In genomic region chr3:33392703-33393125, GRCh38 we compare ENCODE assay signal across 11 cellular contexts. TPM values are rescaled to one million over a fixed set of nuclear protein-coding genes. Genes with fewer than 3 reads are reported as not detected.
DNase-seq lines count a peak whose midpoint lies in the region; ATAC-seq and TF ChIP-seq lines count a peak whose summit lies in the region.
"Had no signal": no experiment of that assay in that cellular context is flagged by ENCODE, and none has a peak within 500 bp of the region (broad histone marks: within the 10 kb centered on the region; RNA-seq: fewer than 3 reads in every experiment).

No MANE protein-coding gene starts in this region.

- CTCF ChIA-PET in activated CD4-positive, alpha-beta memory T cell treated with anti-CD3 and anti-CD28 coated beads for 36 hours (lab: Charles Lee) = no interaction called here
- CTCF ChIA-PET in activated CD4-positive, alpha-beta memory T cell treated with anti-CD3 and anti-CD28 coated beads, Interleukin-2, amount 10 ng/mL, durations not matched to agents 7 days and 5 days (lab: Charles Lee) = no interaction called here
- CTCF ChIA-PET in RWPE1 (lab: Yijun Ruan, JAX) = no interaction called here

- no peak for DNase-seq in activated CD4-positive, alpha-beta memory T cell treated with anti-CD3 and anti-CD28 coated beads for 36 hours
- DNase-seq in activated CD4-positive, alpha-beta memory T cell treated with anti-CD3 and anti-CD28 coated beads, Interleukin-2, amount 10 ng/mL, durations not matched to agents 7 days and 5 days = no peak
- DNase-seq in RWPE1 (ENCODE audit: low spot score) (peak; percentile 84), smooth muscle cell (lab: John Stamatoyannopoulos, UW; ENCODE audit: unreplicated experiment) (no peak), germinal center (ENCODE audit: low spot score) (no peak)
- DNase-seq in activated naive CD4-positive, alpha-beta T cell treated with anti-CD3 and anti-CD28 coated beads, Interleukin-2, amount 50 U/mL, for 16 hours = no peak
- DNase-seq: islet precursor cell, NCI-H146 had no signal

- intact Hi-C loops in activated CD4-positive, alpha-beta memory T cell treated with anti-CD3 and anti-CD28 coated beads for 36 hours (cut with micrococcal nuclease) = no loop called here

- peaks cover 2% of the 10 kb centered on the region for H3K79me2 ChIP-seq in smooth muscle cell (ENCODE audit: low read depth)

- POLR2A ChIA-PET in activated CD4-positive, alpha-beta memory T cell treated with anti-CD3 and anti-CD28 coated beads for 36 hours (lab: Charles Lee) = no interaction called here
- POLR2A ChIA-PET in activated CD4-positive, alpha-beta memory T cell treated with anti-CD3 and anti-CD28 coated beads, Interleukin-2, amount 10 ng/mL, durations not matched to agents 7 days and 5 days (lab: Charles Lee) = no interaction called here
- POLR2A ChIA-PET in RWPE1 (lab: Yijun Ruan, JAX; ENCODE audit: low non-redundant PET) = no interaction called here

- peaks cover 8% of the 10 kb centered on the region for H3K4me1 ChIP-seq in smooth muscle cell (ENCODE audit: low read depth)
- H3K4me1 ChIP-seq: prostate gland had no signal

- WGBS in smooth muscle cell (ENCODE audit: low lambda C conversion rate) = 58% methylated on average over 4 of the region's 4 CpGs

- H3K36me3 Mint-ChIP-seq in activated CD4-positive, alpha-beta memory T cell treated with anti-CD3 and anti-CD28 coated beads for 36 hours = peaks cover 50% of the 10 kb centered on the region
- peaks cover 70% of the 10 kb centered on the region for H3K36me3 Mint-ChIP-seq in activated CD4-positive, alpha-beta memory T cell treated with anti-CD3 and anti-CD28 coated beads, Interleukin-2, amount 10 ng/mL, durations not matched to agents 7 days and 5 days (ENCODE audit: low read depth)

- ATAC-seq in esophagus mucosa (peak; percentile 38), HG02981 (IDR thresholded peaks at IDR 0.05; ENCODE audit: unreplicated experiment) (no peak)

- H4K20me1 ChIP-seq in smooth muscle cell (ENCODE audit: low read depth) = peaks cover 31% of the 10 kb centered on the region

- H3K4me3 ChIP-seq in smooth muscle cell = no peak overlapping the region
- H3K4me3 ChIP-seq: prostate gland had no signal

- H3K36me3 ChIP-seq in smooth muscle cell (ENCODE audit: low read depth) = peaks cover 40% of the 10 kb centered on the region

- H3K27ac Mint-ChIP-seq in activated CD4-positive, alpha-beta memory T cell treated with anti-CD3 and anti-CD28 coated beads for 36 hours = peak overlapping the region; percentile 75
- no peak overlapping the region for H3K27ac Mint-ChIP-seq in activated CD4-positive, alpha-beta memory T cell treated with anti-CD3 and anti-CD28 coated beads, Interleukin-2, amount 10 ng/mL, durations not matched to agents 7 days and 5 days

- no peaks in the 10 kb centered on the region for H3K27me3 ChIP-seq in smooth muscle cell (ENCODE audit: low read depth)

- no peak for TF ChIP-seq CTCF in RWPE1 (conservative IDR thresholded peaks at IDR 0.05; ENCODE audit: low read depth)
- no peak for TF ChIP-seq CTCF in smooth muscle cell (IDR thresholded peaks at IDR 0.05; ENCODE audit: borderline replicate concordance, insufficient read depth, poor library complexity, severe bottlenecking)

- no peaks in the 10 kb centered on the region for H3K9me3 ChIP-seq in smooth muscle cell (replicated peaks; ENCODE audit: low read depth)
- H3K9me3 ChIP-seq: prostate gland had no signal

- peak overlapping the region; percentile 72 for H3K27ac ChIP-seq in RWPE1
- peak overlapping the region; percentile 89 for H3K27ac ChIP-seq in smooth muscle cell (ENCODE audit: low read depth)
- H3K27ac ChIP-seq: prostate gland had no signal

- no peak overlapping the region for H2AFZ ChIP-seq in smooth muscle cell (ENCODE audit: low read depth)

- H3F3A ChIP-seq in smooth muscle cell (ENCODE audit: low read depth) = peaks cover 18% of the 10 kb centered on the region

- peak overlapping the region; percentile 7 for H3K9ac ChIP-seq in smooth muscle cell (ENCODE audit: low read depth)

- no peak overlapping the region for H3K4me3 Mint-ChIP-seq in activated CD4-positive, alpha-beta memory T cell treated with anti-CD3 and anti-CD28 coated beads for 36 hours
- H3K4me3 Mint-ChIP-seq in activated CD4-positive, alpha-beta memory T cell treated with anti-CD3 and anti-CD28 coated beads, Interleukin-2, amount 10 ng/mL, durations not matched to agents 7 days and 5 days = no peak overlapping the region

- no peaks in the 10 kb centered on the region for H3K27me3 Mint-ChIP-seq in activated CD4-positive, alpha-beta memory T cell treated with anti-CD3 and anti-CD28 coated beads for 36 hours
- H3K27me3 Mint-ChIP-seq in activated CD4-positive, alpha-beta memory T cell treated with anti-CD3 and anti-CD28 coated beads, Interleukin-2, amount 10 ng/mL, durations not matched to agents 7 days and 5 days = no peaks in the 10 kb centered on the region

- no peaks in the 10 kb centered on the region for H3K9me3 Mint-ChIP-seq in activated CD4-positive, alpha-beta memory T cell treated with anti-CD3 and anti-CD28 coated beads for 36 hours
- no peaks in the 10 kb centered on the region for H3K9me3 Mint-ChIP-seq in activated CD4-positive, alpha-beta memory T cell treated with anti-CD3 and anti-CD28 coated beads, Interleukin-2, amount 10 ng/mL, durations not matched to agents 7 days and 5 days

- H3K4me2 ChIP-seq in smooth muscle cell = peak overlapping the region; percentile 58

- peaks cover 17% of the 10 kb centered on the region for H3K4me1 Mint-ChIP-seq in activated CD4-positive, alpha-beta memory T cell treated with anti-CD3 and anti-CD28 coated beads for 36 hours (ENCODE audit: low read depth)
- peaks cover 16% of the 10 kb centered on the region for H3K4me1 Mint-ChIP-seq in activated CD4-positive, alpha-beta memory T cell treated with anti-CD3 and anti-CD28 coated beads, Interleukin-2, amount 10 ng/mL, durations not matched to agents 7 days and 5 days

RNA-seq across cellular contexts. Expression of gene UBP1, which starts 47.5 kb away (rescaled TPM):
- 10 to 100 TPM; 52.6 to 53.2 TPM for total RNA-seq in activated CD4-positive, alpha-beta memory T cell treated with anti-CD3 and anti-CD28 coated beads for 36 hours
- 10 to 100 TPM; 56.1 to 59.8 TPM for total RNA-seq in activated CD4-positive, alpha-beta memory T cell treated with anti-CD3 and anti-CD28 coated beads, Interleukin-2, amount 10 ng/mL, durations not matched to agents 7 days and 5 days
- total RNA-seq in esophagus mucosa (28.6 TPM), smooth muscle cell (50.9 and 69.6 TPM in 2 replicates)
- polyA plus RNA-seq in smooth muscle cell = 18.4 and 22.1 TPM in 2 replicates
